Comparison of ENCODE assay signal across 23 cellular contexts in the genomic region with DNA sequence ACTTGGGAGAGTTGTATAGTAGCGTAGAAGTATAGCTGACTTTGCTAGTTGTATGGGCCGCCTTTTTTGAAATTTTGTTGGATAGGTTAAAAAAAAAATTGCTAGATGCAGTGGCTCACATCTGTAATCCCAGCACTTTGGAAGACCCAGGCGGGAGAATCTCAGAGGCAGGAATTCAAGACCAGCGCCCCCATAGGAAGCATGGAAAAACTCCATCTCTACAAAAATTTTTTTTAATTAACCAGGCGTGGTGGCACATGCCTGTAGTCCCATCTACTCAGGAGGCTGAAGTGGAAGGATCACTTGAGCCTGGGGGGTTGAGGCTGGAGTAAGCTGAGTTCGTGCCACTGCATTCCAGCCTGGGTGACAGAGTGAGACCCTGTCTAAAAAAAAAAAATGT. TPM values are rescaled to one million over a fixed set of nuclear protein-coding genes. Genes with fewer than 3 reads are reported as not detected.
DNase-seq lines count a peak whose midpoint lies in the region; ATAC-seq and TF ChIP-seq lines count a peak whose summit lies in the region.
"Had no signal": no experiment of that assay in that cellular context is flagged by ENCODE, and none has a peak within 500 bp of the region (broad histone marks: within the 10 kb centered on the region; RNA-seq: fewer than 3 reads in every experiment).

No MANE protein-coding gene starts in this region.

- H3K36me3 ChIP-seq in GM23248 (ENCODE audit: low read depth) (peaks cover 61% of the 10 kb centered on the region), OCI-LY3 (replicated peaks; ENCODE audit: low read depth, low read length) (peaks cover 21% of the 10 kb centered on the region)

- no peaks in the 10 kb centered on the region; the same call in 1 of the 2 replicates for H4K20me1 ChIP-seq in GM23248 (ENCODE audit: insufficient read depth)
- no peaks in the 10 kb centered on the region for H4K20me1 ChIP-seq in OCI-LY3 (ENCODE audit: insufficient read depth, low read length)

- peaks cover 9% of the 10 kb centered on the region; the same call in 1 of the 2 replicates for H3F3A ChIP-seq in GM23248 (ENCODE audit: insufficient read depth)

- DNase-seq in GM23248 (peak; percentile 21), fibroblast of mammary gland (ENCODE audit: low read depth) (no peak), retinal pigment epithelial cell (ENCODE audit: low read depth) (no peak), HuH-7 (ENCODE audit: low spot score) (no peak), NCI-H2107 (lab: John Stamatoyannopoulos, UW) (no peak)
- DNase-seq: activated CD4-positive, alpha-beta T cell treated with anti-CD3 and anti-CD28 coated beads for 4 hours; cerebellar nuclear complex; DND-41; GOT3; KG1; NCI-H146; NCI-H748 treated with DMSO at 0.1 percent for 48 hours; retina; SHP77; stimulated activated CD4-positive, alpha-beta T cell treated with anti-CD3 and anti-CD28 coated beads, Interleukin-12 subunit alpha, Interleukin-12 subunit beta, amount 100 ng/mL, for 4 hours; stimulated activated CD4-positive, alpha-beta T cell treated with anti-CD3 and anti-CD28 coated beads, Interleukin-4, amount 100 ng/mL, for 4 hours had no signal

- H3K9ac ChIP-seq in GM23248 (no peak overlapping the region), OCI-LY3 (ENCODE audit: low read length) (no peak overlapping the region)

- H3K27ac ChIP-seq in GM23248 (no peak overlapping the region), OCI-LY3 (ENCODE audit: low read length) (no peak overlapping the region)
- H3K27ac ChIP-seq: ascending aorta, gastroesophageal sphincter, tibial nerve had no signal

- no peak for ATAC-seq in HG03460 (IDR thresholded peaks at IDR 0.05; ENCODE audit: unreplicated experiment)
- ATAC-seq: activated naive CD4-positive, alpha-beta T cell treated with anti-CD3 and anti-CD28 coated beads, Interleukin-2, amount 50 U/mL, for 72 hours; esophagus mucosa; gastroesophageal sphincter had no signal

- H3K4me1 ChIP-seq in GM23248 (ENCODE audit: insufficient read depth), result peaks cover 13% of the 10 kb centered on the region
- no peaks in the 10 kb centered on the region for H3K4me1 ChIP-seq in OCI-LY3 (ENCODE audit: low read length)
- H3K4me1 ChIP-seq: ascending aorta, gastroesophageal sphincter, tibial nerve had no signal

- no peak overlapping the region for H3K4me3 ChIP-seq in GM23248
- no peak overlapping the region for H3K4me3 ChIP-seq in OCI-LY3 (ENCODE audit: low read length)
- no peak overlapping the region for H3K4me3 ChIP-seq in fibroblast of mammary gland (ENCODE audit: control insufficient read depth, low read depth, low read length)
- no peak overlapping the region for H3K4me3 ChIP-seq in retinal pigment epithelial cell (ENCODE audit: low read length)
- H3K4me3 ChIP-seq: ascending aorta, gastroesophageal sphincter, tibial nerve had no signal

- no peak overlapping the region for H3K4me2 ChIP-seq in GM23248 (ENCODE audit: unreplicated experiment)
- H3K4me2 ChIP-seq in OCI-LY3 (ENCODE audit: low read length), result no peak overlapping the region

- TF ChIP-seq CTCF in OCI-LY3 (IDR thresholded peaks at IDR 0.05; ENCODE audit: low read depth, low read length), result 0 out of 2 replicates have a peak, but pooled peaks have one; percentile 3
- TF ChIP-seq CTCF in fibroblast of mammary gland (conservative IDR thresholded peaks at IDR 0.05; ENCODE audit: control insufficient read depth, insufficient read depth, low read depth, low read length), result peak; percentile 7
- peak; percentile 11 for TF ChIP-seq CTCF in retinal pigment epithelial cell (conservative IDR thresholded peaks at IDR 0.05; ENCODE audit: low read depth, low read length)

- H3K79me2 ChIP-seq in GM23248 (ENCODE audit: insufficient read depth) (peaks cover 7% of the 10 kb centered on the region; the same call in 1 of the 2 replicates), OCI-LY3 (ENCODE audit: low read length) (no peaks in the 10 kb centered on the region)

- H3K9me3 ChIP-seq in GM23248 (ENCODE audit: low read depth) (no peaks in the 10 kb centered on the region), OCI-LY3 (ENCODE audit: insufficient read depth, low read length) (no peaks in the 10 kb centered on the region)
- H3K9me3 ChIP-seq: ascending aorta, gastroesophageal sphincter, tibial nerve had no signal

- H3K27me3 ChIP-seq in GM23248 (replicated peaks; ENCODE audit: insufficient read depth) (no peaks in the 10 kb centered on the region), OCI-LY3 (ENCODE audit: low read depth, low read length) (no peaks in the 10 kb centered on the region)
- H3K27me3 ChIP-seq: ascending aorta, gastroesophageal sphincter, tibial nerve had no signal

- H2AFZ ChIP-seq in GM23248, result no peak overlapping the region
- no peak overlapping the region for H2AFZ ChIP-seq in OCI-LY3 (ENCODE audit: low read depth, low read length)

- H3K9me2 ChIP-seq in GM23248 (ENCODE audit: insufficient read depth), result no peaks in the 10 kb centered on the region

- in situ Hi-C loops in GM23248 (cut with MboI), result no loop called here

- 87 to 94% methylated on average over 6 of the region's 6 CpGs for WGBS in GM23248 (ENCODE audit: low coverage in 1 of 2, low lambda C conversion rate in 2 of 2, missing lambda C conversion rate in 2 of 2), 2 experiments

RNA-seq across cellular contexts. Expression of gene SMC5, which starts 59.2 kb away (rescaled TPM):
- 12.5 and 16.4 TPM in 2 replicates for total RNA-seq in GM23248 (2014; rRNA removed; shearing (Covaris generic))
- 14.9 and 15.1 TPM in 2 replicates for polyA plus RNA-seq in GM23248 (2016; fragmentation: Nextera tagmentation; extraction: Ambion mirVana)
